ENCODE assay signal across 8 cellular contexts in the genomic region with DNA sequence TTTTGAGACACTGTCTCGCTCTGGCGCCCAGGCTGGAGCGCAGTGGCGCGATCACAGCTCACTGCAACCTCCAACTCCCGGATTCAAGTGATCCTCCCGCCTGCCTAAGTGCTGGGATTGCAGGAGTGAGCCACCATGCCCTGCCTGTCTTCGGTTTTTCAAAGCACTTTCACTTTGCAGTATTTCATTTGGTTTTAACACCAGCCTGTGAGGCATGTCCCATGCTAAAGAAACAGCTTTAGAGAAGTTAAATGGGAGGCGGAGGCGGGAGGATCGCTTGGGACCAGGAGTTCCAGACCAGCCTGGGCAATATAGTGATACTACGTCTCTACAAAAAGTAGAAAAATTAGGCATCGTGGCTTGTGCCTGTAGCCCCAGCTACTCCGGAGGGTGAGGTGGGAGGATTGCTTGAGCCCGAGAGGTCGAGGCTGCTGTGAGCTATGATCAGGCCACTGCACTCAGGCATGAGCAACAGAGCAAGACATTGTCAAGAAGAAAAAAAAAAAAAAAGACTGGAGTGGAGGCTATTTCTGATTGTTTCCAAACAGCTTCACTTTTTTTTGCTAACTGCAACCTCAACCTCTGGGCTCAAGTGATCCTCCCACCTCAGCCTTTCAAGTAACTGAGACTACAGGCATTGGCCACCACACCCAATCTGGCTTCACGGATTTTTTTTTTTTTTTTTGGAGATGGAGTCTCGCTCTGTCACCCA. TPM values are rescaled to one million over a fixed set of nuclear protein-coding genes. Genes with fewer than 3 reads are reported as not detected.
DNase-seq lines count a peak whose midpoint lies in the region; ATAC-seq and TF ChIP-seq lines count a peak whose summit lies in the region.

No MANE protein-coding gene starts in this region.

- peak overlapping the region; percentile 95 for H3K9ac ChIP-seq in H9 (ENCODE audit: extremely low read depth, insufficient read length, low read length)

- no peak overlapping the region for H2BK15ac ChIP-seq in H9 (ENCODE audit: low read depth, low read length)

- peak overlapping the region; percentile 94 for H3K4me2 ChIP-seq in H9 (ENCODE audit: insufficient read depth, insufficient read length, low read length)

- H2BK20ac ChIP-seq in H9 (ENCODE audit: low read depth, low read length, poor library complexity, severe bottlenecking): no peak overlapping the region

- H3K56ac ChIP-seq in H9 (ENCODE audit: insufficient read length, low read depth, low read length): no peak overlapping the region

- no TSS peak for BruUV-seq in A673 (replicated peaks; lab: Mats Ljungman, UMichigan)

- H2BK5ac ChIP-seq in H9 (ENCODE audit: insufficient read length, low read length): no peak overlapping the region

- H3K4me1 Mint-ChIP-seq in H9: peaks cover 14 to 15% of the 10 kb centered on the region in 2 experiments
- peaks cover 5% of the 10 kb centered on the region for H3K4me1 Mint-ChIP-seq in activated T-helper 17 cell treated with anti-CD3 and anti-CD28 coated beads, Interleukin-2, amount 50 U/mL, for 72 hours
- peaks cover 81% of the 10 kb centered on the region for H3K4me1 Mint-ChIP-seq in stimulated activated naive CD8-positive, alpha-beta T cell treated with anti-CD3 and anti-CD28 coated beads, Interleukin-15, amount 100 ng/mL, for 72 hours

- H2AK5ac ChIP-seq in H9 (ENCODE audit: insufficient read length, low read length): no peak overlapping the region

- H3K9me3 Mint-ChIP-seq in H9: no peaks in the 10 kb centered on the region
- no peaks in the 10 kb centered on the region for H3K9me3 Mint-ChIP-seq in activated T-helper 17 cell treated with anti-CD3 and anti-CD28 coated beads, Interleukin-2, amount 50 U/mL, for 72 hours
- H3K9me3 Mint-ChIP-seq in stimulated activated naive CD8-positive, alpha-beta T cell treated with anti-CD3 and anti-CD28 coated beads, Interleukin-15, amount 100 ng/mL, for 72 hours: no peaks in the 10 kb centered on the region

- no peak overlapping the region for H3K4ac ChIP-seq in H9 (ENCODE audit: low read depth, low read length)

- H3K27ac ChIP-seq in A673 (ENCODE audit: low read depth, low read length, poor library complexity, severe bottlenecking) (peak overlapping the region; percentile 99), H9 (ENCODE audit: insufficient read length, low read depth, low read length) (no peak overlapping the region)

- no peaks in the 10 kb centered on the region for H3K27me3 Mint-ChIP-seq in H9 (ENCODE audit: low read depth)
- no peaks in the 10 kb centered on the region for H3K27me3 Mint-ChIP-seq in activated T-helper 17 cell treated with anti-CD3 and anti-CD28 coated beads, Interleukin-2, amount 50 U/mL, for 72 hours
- H3K27me3 Mint-ChIP-seq in stimulated activated naive CD8-positive, alpha-beta T cell treated with anti-CD3 and anti-CD28 coated beads, Interleukin-15, amount 100 ng/mL, for 72 hours: no peaks in the 10 kb centered on the region

- peaks cover 9% of the 10 kb centered on the region; the same call in 1 of the 2 replicates for H3K79me2 ChIP-seq in H9 (ENCODE audit: insufficient read depth, low read length)

- H4K5ac ChIP-seq in H9 (ENCODE audit: insufficient read length, low read depth, low read length): no peak overlapping the region

- WGBS in H9 (ENCODE audit: extremely low coverage, insufficient read length, low lambda C conversion rate): no CpG with 5 or more reads among the region's 18 CpGs

- H3K9me3 ChIP-seq in A673 (ENCODE audit: low read depth, low read length, poor library complexity, severe bottlenecking): no peaks in the 10 kb centered on the region
- H3K9me3 ChIP-seq in H9 (ENCODE audit: control insufficient read depth, low read depth, low read length): no peaks in the 10 kb centered on the region
- H3K9me3 ChIP-seq in iPS-18c (ENCODE audit: control insufficient read depth, insufficient read depth, low read length): no peaks in the 10 kb centered on the region

- H3K27me3 ChIP-seq in A673 (replicated peaks; ENCODE audit: insufficient read depth, low read depth, low read length, poor library complexity): no peaks in the 10 kb centered on the region
- no peaks in the 10 kb centered on the region for H3K27me3 ChIP-seq in H9 (ENCODE audit: insufficient read depth, low read length)

- intact Hi-C loops in A673 (cut with micrococcal nuclease; ENCODE audit: unreplicated experiment) (no loop called here), posterior vena cava (cut with DNase I) (no loop called here)

- H3K4me3 ChIP-seq in A673 (ENCODE audit: low read depth, low read length, poor library complexity, severe bottlenecking): peak overlapping the region; percentile 98
- H3K4me3 ChIP-seq in iPS-18c (ENCODE audit: insufficient read depth, low read depth, low read length): peak overlapping the region; percentile 99

- H2BK12ac ChIP-seq in H9 (ENCODE audit: insufficient read length, low read depth, low read length): no peak overlapping the region

- no peak for ATAC-seq in activated T-helper 17 cell treated with anti-CD3 and anti-CD28 coated beads, Interleukin-2, amount 50 U/mL, for 72 hours (replicated peaks)
- no peak for ATAC-seq in stimulated activated naive CD8-positive, alpha-beta T cell treated with anti-CD3 and anti-CD28 coated beads, Interleukin-15, amount 100 ng/mL, for 72 hours
- ATAC-seq in GM21367 (IDR thresholded peaks at IDR 0.05; ENCODE audit: unreplicated experiment): no peak

- peaks cover 13% of the 10 kb centered on the region for H3K23me2 ChIP-seq in H9 (ENCODE audit: insufficient read length, low read depth, low read length, poor library complexity, severe bottlenecking)

- H4K8ac ChIP-seq in H9 (replicated peaks; ENCODE audit: insufficient read length, low read depth, low read length): no peak overlapping the region

- H3K36me3 ChIP-seq in A673 (ENCODE audit: insufficient read depth, low read length, poor library complexity, severe bottlenecking): peaks cover 52% of the 10 kb centered on the region

- no peak overlapping the region for H2AFZ ChIP-seq in H9 (ENCODE audit: low read length)

- no peak overlapping the region for H3K18ac ChIP-seq in H9 (ENCODE audit: insufficient read length, low read depth, low read length)

- CTCF ChIA-PET in A673 (lab: Charles Lee): no interaction called here

- peaks cover 11% of the 10 kb centered on the region for H3K79me1 ChIP-seq in H9 (ENCODE audit: insufficient read depth, low read depth, low read length, poor library complexity, severe bottlenecking)

- peak overlapping the region; percentile 88 to 92 for H3K4me3 Mint-ChIP-seq in H9
- peak overlapping the region; percentile 99 for H3K4me3 Mint-ChIP-seq in activated T-helper 17 cell treated with anti-CD3 and anti-CD28 coated beads, Interleukin-2, amount 50 U/mL, for 72 hours
- H3K4me3 Mint-ChIP-seq in stimulated activated naive CD8-positive, alpha-beta T cell treated with anti-CD3 and anti-CD28 coated beads, Interleukin-15, amount 100 ng/mL, for 72 hours: peak overlapping the region; percentile 96 to 97

- peaks cover 11 to 51% (median 30%) of the 10 kb centered on the region in 3 experiments; a peak in 6 of 7 replicates for H3K36me3 Mint-ChIP-seq in H9 (ENCODE audit: insufficient read depth in 1 of 3, low read depth in 3 of 3)
- H3K36me3 Mint-ChIP-seq in activated T-helper 17 cell treated with anti-CD3 and anti-CD28 coated beads, Interleukin-2, amount 50 U/mL, for 72 hours (ENCODE audit: low read depth): peaks cover 97% of the 10 kb centered on the region

- no peak overlapping the region for H3K14ac ChIP-seq in H9 (ENCODE audit: insufficient read depth, low read length)

- H3K4me1 ChIP-seq in A673 (ENCODE audit: insufficient read depth, low read length, poor library complexity, severe bottlenecking) (peaks cover 18% of the 10 kb centered on the region), H9 (ENCODE audit: insufficient read depth, low read length) (no peaks in the 10 kb centered on the region)

- H4K91ac ChIP-seq in H9 (ENCODE audit: insufficient read length, low read depth, low read length): no peak overlapping the region

- peak overlapping the region; percentile 48 to 85 (median 84); a peak in 3 of 7 replicates for H3K27ac Mint-ChIP-seq in H9
- H3K27ac Mint-ChIP-seq in activated T-helper 17 cell treated with anti-CD3 and anti-CD28 coated beads, Interleukin-2, amount 50 U/mL, for 72 hours: peak overlapping the region; percentile 98
- H3K27ac Mint-ChIP-seq in stimulated activated naive CD8-positive, alpha-beta T cell treated with anti-CD3 and anti-CD28 coated beads, Interleukin-15, amount 100 ng/mL, for 72 hours: peak overlapping the region; percentile 95 to 99

- no peak for TF ChIP-seq CTCF in A673 (conservative IDR thresholded peaks at IDR 0.05; ENCODE audit: low read depth, low read length)
- no peak for TF ChIP-seq CTCF in H9 (conservative IDR thresholded peaks at IDR 0.05)

- POLR2A ChIA-PET in A673 (lab: Charles Lee; ENCODE audit: low non-redundant PET): interaction anchor here (1.2 kb wide), 1 partner anchor 9 kb away, joined by 3 read pairs; no protein-coding TSS in a partner anchor

- H4K20me1 ChIP-seq in H9 (ENCODE audit: control insufficient read depth, insufficient read depth, insufficient read length): no peaks in the 10 kb centered on the region

- H2BK120ac ChIP-seq in H9 (ENCODE audit: low read depth, low read length, poor library complexity, severe bottlenecking): no peak overlapping the region

- no peak overlapping the region for H3K23ac ChIP-seq in H9 (ENCODE audit: insufficient read length, low read depth, low read length)

- DNase-seq in A673 (ENCODE audit: low spot score) (no peak), H9 (no peak), UCSD-AML1 (lab: John Stamatoyannopoulos, UW; ENCODE audit: unreplicated experiment) (no peak), posterior vena cava (ENCODE audit: low spot score) (no peak)
- no peak for DNase-seq in stimulated activated naive CD8-positive, alpha-beta T cell treated with anti-CD3 and anti-CD28 coated beads, Interleukin-15, amount 100 ng/mL, for 72 hours

- H3T11ph ChIP-seq in H9 (ENCODE audit: low read length): no peak overlapping the region

RNA-seq across cellular contexts. Expression of a gene that starts 1.3 kb away (rescaled TPM):
- total RNA-seq in A673 (2021) (42.4 and 46.0 TPM in 2 replicates), H9 (2021) (25.6 and 29.9 TPM in 2 replicates), posterior vena cava (10 to 100 TPM; 23.3 to 25.6 TPM)
- 10 to 100 TPM; 31.6 to 35.7 TPM for total RNA-seq in activated T-helper 17 cell treated with anti-CD3 and anti-CD28 coated beads, Interleukin-2, amount 50 U/mL, for 72 hours

RNA-seq across cellular contexts. Expression of a gene that starts 1.5 kb away (rescaled TPM):
- total RNA-seq in A673 (2021) (66.9 and 77.6 TPM in 2 replicates), H9 (2021) (26.3 and 28.9 TPM in 2 replicates), posterior vena cava (10 to 100 TPM; 32.1 to 43.0 TPM)
- 100 to 1,000 TPM in 1 of 2 donors, 10 to 100 TPM in 1; 99.1 to 144 TPM for total RNA-seq in activated T-helper 17 cell treated with anti-CD3 and anti-CD28 coated beads, Interleukin-2, amount 50 U/mL, for 72 hours

RNA-seq across cellular contexts. Expression of a gene that starts 9.2 kb away (rescaled TPM):
- 406 and 440 TPM in 2 replicates for total RNA-seq in A673 (2021)
- 578 and 591 TPM in 2 replicates for total RNA-seq in H9 (2021)
- 100 to 1,000 TPM; 254 to 438 TPM for total RNA-seq in activated T-helper 17 cell treated with anti-CD3 and anti-CD28 coated beads, Interleukin-2, amount 50 U/mL, for 72 hours
- 100 to 1,000 TPM; 120 to 133 TPM for total RNA-seq in posterior vena cava

RNA-seq across cellular contexts. Expression of a gene that starts 10.0 kb away (rescaled TPM):
- total RNA-seq in A673 (2021) (37.4 and 38.8 TPM in 2 replicates), H9 (2021) (19.9 and 21.8 TPM in 2 replicates), posterior vena cava (10 to 100 TPM; 20.7 to 24.0 TPM)
- 10 to 100 TPM; 20.9 to 28.6 TPM for total RNA-seq in activated T-helper 17 cell treated with anti-CD3 and anti-CD28 coated beads, Interleukin-2, amount 50 U/mL, for 72 hours

RNA-seq across cellular contexts. Expression of a gene that starts 17.1 kb away (rescaled TPM):
- total RNA-seq in A673 (2021) (61.5 and 62.8 TPM in 2 replicates), H9 (2021) (28.2 TPM in 2 replicates), posterior vena cava (100 to 1,000 TPM; 343 to 428 TPM)
- total RNA-seq in activated T-helper 17 cell treated with anti-CD3 and anti-CD28 coated beads, Interleukin-2, amount 50 U/mL, for 72 hours: 1 to 10 TPM; 7.3 to 7.4 TPM
